1 cellular context compared by ENCODE assay signal in the genomic region with DNA sequence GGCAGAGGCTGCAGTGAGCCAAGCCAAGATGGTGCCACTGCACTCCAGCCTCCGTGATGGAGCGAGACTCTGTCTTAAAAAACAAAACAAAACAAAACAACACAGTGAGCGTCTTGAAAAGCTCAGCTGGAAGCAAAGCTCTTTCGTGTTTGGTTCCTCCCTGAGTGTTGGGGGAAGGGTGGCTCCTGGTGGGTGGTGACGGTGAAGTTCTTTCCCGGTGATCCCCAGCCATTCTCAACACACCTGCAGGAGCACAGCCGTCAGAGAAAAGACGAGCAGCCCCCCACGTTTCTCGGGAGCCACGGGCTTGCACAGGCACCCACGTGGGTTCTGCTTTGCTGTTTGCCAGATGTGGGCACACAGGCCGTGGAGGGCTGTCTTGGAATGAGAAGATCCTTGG.
TF ChIP-seq lines count a peak whose summit lies in the region.

No MANE protein-coding gene starts in this region.

TF ChIP-seq in HepG2, 621 proteins besides CTCF, POLR2A, EP300 and RAD21:
- TF ChIP-seq SP140L (CRISPR knock-in tag; IDR thresholded peaks at IDR 0.05; ENCODE audit: borderline replicate concordance): no peak
- no peak for TF ChIP-seq SATB2 (CRISPR knock-in tag; IDR thresholded peaks at IDR 0.05)
- peak; percentile 91; the same call in 1 of the 2 replicates for TF ChIP-seq EZH2 (conservative IDR thresholded peaks at IDR 0.05; ENCODE audit: low read depth, low read length)
- 0 out of 2 replicates have a peak, but pooled peaks have one; percentile 5 for TF ChIP-seq KAT2B (IDR thresholded peaks at IDR 0.05; ENCODE audit: borderline replicate concordance, low read depth, low read length)
- TF ChIP-seq, protein P1, sequence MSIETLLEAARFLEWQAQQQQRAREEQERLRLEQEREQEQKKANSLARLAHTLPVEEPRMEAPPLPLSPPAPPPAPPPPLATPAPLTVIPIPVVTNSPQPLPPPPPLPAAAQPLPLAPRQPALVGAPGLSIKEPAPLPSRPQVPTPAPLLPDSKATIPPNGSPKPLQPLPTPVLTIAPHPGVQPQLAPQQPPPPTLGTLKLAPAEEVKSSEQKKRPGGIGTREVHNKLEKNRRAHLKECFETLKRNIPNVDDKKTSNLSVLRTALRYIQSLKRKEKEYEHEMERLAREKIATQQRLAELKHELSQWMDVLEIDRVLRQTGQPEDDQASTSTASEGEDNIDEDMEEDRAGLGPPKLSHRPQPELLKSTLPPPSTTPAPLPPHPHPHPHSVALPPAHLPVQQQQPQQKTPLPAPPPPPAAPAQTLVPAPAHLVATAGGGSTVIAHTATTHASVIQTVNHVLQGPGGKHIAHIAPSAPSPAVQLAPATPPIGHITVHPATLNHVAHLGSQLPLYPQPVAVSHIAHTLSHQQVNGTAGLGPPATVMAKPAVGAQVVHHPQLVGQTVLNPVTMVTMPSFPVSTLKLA (IDR thresholded peaks at IDR 0.05): peak; percentile 55
- TF ChIP-seq, protein P2, sequence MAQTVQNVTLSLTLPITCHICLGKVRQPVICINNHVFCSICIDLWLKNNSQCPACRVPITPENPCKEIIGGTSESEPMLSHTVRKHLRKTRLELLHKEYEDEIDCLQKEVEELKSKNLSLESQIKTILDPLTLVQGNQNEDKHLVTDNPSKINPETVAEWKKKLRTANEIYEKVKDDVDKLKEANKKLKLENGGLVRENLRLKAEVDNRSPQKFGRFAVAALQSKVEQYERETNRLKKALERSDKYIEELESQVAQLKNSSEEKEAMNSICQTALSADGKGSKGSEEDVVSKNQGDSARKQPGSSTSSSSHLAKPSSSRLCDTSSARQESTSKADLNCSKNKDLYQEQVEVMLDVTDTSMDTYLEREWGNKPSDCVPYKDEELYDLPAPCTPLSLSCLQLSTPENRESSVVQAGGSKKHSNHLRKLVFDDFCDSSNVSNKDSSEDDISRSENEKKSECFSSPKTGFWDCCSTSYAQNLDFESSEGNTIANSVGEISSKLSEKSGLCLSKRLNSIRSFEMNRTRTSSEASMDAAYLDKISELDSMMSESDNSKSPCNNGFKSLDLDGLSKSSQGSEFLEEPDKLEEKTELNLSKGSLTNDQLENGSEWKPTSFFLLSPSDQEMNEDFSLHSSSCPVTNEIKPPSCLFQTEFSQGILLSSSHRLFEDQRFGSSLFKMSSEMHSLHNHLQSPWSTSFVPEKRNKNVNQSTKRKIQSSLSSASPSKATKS (CRISPR knock-in tag; IDR thresholded peaks at IDR 0.05): no peak
- no peak for TF ChIP-seq RAD51 (IDR thresholded peaks at IDR 0.05; ENCODE audit: borderline replicate concordance)
